ENCODE assay signal across 9 cellular contexts in the genomic region with DNA sequence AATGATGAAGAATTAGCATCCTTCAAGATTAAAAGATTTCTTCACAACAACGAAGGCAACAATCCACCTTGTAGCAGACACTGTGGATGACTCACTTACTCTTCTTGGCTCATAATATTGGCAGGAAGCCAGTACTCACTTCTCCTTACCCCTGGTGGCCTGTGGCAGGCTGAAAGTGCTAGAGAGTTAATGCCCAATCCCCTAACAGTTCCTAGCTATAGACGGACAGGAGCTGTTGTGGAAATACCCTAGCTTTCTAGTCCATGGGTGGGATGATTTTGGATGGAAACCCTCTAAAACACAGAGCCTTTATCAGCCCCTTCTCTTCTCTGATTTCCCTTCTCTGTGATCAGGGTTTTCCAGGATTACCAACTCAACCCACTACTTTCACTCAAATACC.
A peak's percentile ranks its signal among the peaks of the same experiment; 100 is the strongest.
DNase-seq lines count a peak whose midpoint lies in the region; ATAC-seq and TF ChIP-seq lines count a peak whose summit lies in the region.
"Had no signal": no experiment of that assay in that cellular context is flagged by ENCODE, and none has a peak within 500 bp of the region (broad histone marks: within the 10 kb centered on the region; RNA-seq: fewer than 3 reads in every experiment).

No MANE protein-coding gene starts in this region.

- no peaks in the 10 kb centered on the region for H3K4me1 Mint-ChIP-seq in CD8-positive, alpha-beta T cell (ENCODE audit: low read depth)
- H3K4me1 Mint-ChIP-seq in H9, result no peaks in the 10 kb centered on the region

- no peaks in the 10 kb centered on the region for H4K20me1 ChIP-seq in H9 (ENCODE audit: control insufficient read depth, insufficient read depth, insufficient read length)

- no peak overlapping the region for H3K4me3 ChIP-seq in CD8-positive, alpha-beta T cell (ENCODE audit: low read depth, low read length)

- no peak for DNase-seq in CD8-positive, alpha-beta T cell
- peak; percentile 91 for DNase-seq in MV-4-11 (lab: John Stamatoyannopoulos, UW)
- peak; percentile 90 for DNase-seq in SKM-1 (lab: John Stamatoyannopoulos, UW; ENCODE audit: unreplicated experiment)
- peak; percentile 14 for DNase-seq in iPS-NIHi11 (ENCODE audit: low spot score)
- no peak for DNase-seq in activated gamma-delta T cell (lab: John Stamatoyannopoulos, UW)
- DNase-seq in H9, result no peak

- no peak overlapping the region for H4K91ac ChIP-seq in H9 (ENCODE audit: insufficient read length, low read depth, low read length)

- H3K36me3 ChIP-seq in CD8-positive, alpha-beta T cell (ENCODE audit: insufficient read depth, low read length), result no peaks in the 10 kb centered on the region

- H3K23me2 ChIP-seq in H9 (ENCODE audit: insufficient read length, low read depth, low read length, poor library complexity, severe bottlenecking), result no peaks in the 10 kb centered on the region

- peak; percentile 55 for ATAC-seq in CD8-positive, alpha-beta T cell
- ATAC-seq in GM18517 (IDR thresholded peaks at IDR 0.05; ENCODE audit: unreplicated experiment) (peak; percentile 100), HG02763 (IDR thresholded peaks at IDR 0.05; ENCODE audit: unreplicated experiment) (peak; percentile 100)

- H3K27me3 ChIP-seq in CD8-positive, alpha-beta T cell (ENCODE audit: insufficient read depth, low read length), result no peaks in the 10 kb centered on the region
- no peaks in the 10 kb centered on the region for H3K27me3 ChIP-seq in H9 (ENCODE audit: insufficient read depth, low read length)

- H3K9me3 Mint-ChIP-seq in CD8-positive, alpha-beta T cell, result peaks cover 5% of the 10 kb centered on the region
- no peaks in the 10 kb centered on the region; a peak in 1 of 5 replicates for H3K9me3 Mint-ChIP-seq in H9
- H3K9me3 Mint-ChIP-seq: IgD-negative memory B cell had no signal

- H3K27me3 Mint-ChIP-seq in CD8-positive, alpha-beta T cell (ENCODE audit: low read depth), result peaks cover 2% of the 10 kb centered on the region
- no peaks in the 10 kb centered on the region for H3K27me3 Mint-ChIP-seq in H9 (ENCODE audit: low read depth)
- H3K27me3 Mint-ChIP-seq: IgD-negative memory B cell had no signal

- H3K23ac ChIP-seq in H9 (ENCODE audit: insufficient read length, low read depth, low read length), result no peak overlapping the region

- POLR2A ChIA-PET in CD8-positive, alpha-beta T cell (lab: Charles Lee), result no interaction called here

- H3K79me1 ChIP-seq in H9 (ENCODE audit: insufficient read depth, low read depth, low read length, poor library complexity, severe bottlenecking), result no peaks in the 10 kb centered on the region

- H3K9ac ChIP-seq in H9 (ENCODE audit: extremely low read depth, insufficient read length, low read length), result no peak overlapping the region

- WGBS in H9 (ENCODE audit: extremely low coverage, insufficient read length, low lambda C conversion rate), result no CpG with 5 or more reads among the region's 2 CpGs

- no peak overlapping the region for H3K18ac ChIP-seq in H9 (ENCODE audit: insufficient read length, low read depth, low read length)

- H3K4me2 ChIP-seq in H9 (ENCODE audit: insufficient read depth, insufficient read length, low read length), result no peak overlapping the region

- H2BK5ac ChIP-seq in H9 (ENCODE audit: insufficient read length, low read length), result no peak overlapping the region

- no peak overlapping the region for H3K56ac ChIP-seq in H9 (ENCODE audit: insufficient read length, low read depth, low read length)

- H2BK120ac ChIP-seq in H9 (ENCODE audit: low read depth, low read length, poor library complexity, severe bottlenecking), result no peak overlapping the region

- H3K4me1 ChIP-seq in CD8-positive, alpha-beta T cell (ENCODE audit: insufficient read depth, low read length), result no peaks in the 10 kb centered on the region
- H3K4me1 ChIP-seq in H9 (ENCODE audit: insufficient read depth, low read length), result no peaks in the 10 kb centered on the region

- no peak overlapping the region for H4K8ac ChIP-seq in H9 (replicated peaks; ENCODE audit: insufficient read length, low read depth, low read length)

- no peak for TF ChIP-seq CTCF in CD8-positive, alpha-beta T cell (IDR thresholded peaks at IDR 0.05)
- TF ChIP-seq CTCF in H9 (conservative IDR thresholded peaks at IDR 0.05), result no peak

- H3K27ac Mint-ChIP-seq in CD8-positive, alpha-beta T cell, result no peak overlapping the region
- H3K27ac Mint-ChIP-seq in H9, result no peak overlapping the region

- no peak overlapping the region for H3T11ph ChIP-seq in H9 (ENCODE audit: low read length)

- no peak overlapping the region for H2BK12ac ChIP-seq in H9 (ENCODE audit: insufficient read length, low read depth, low read length)

- H3K79me2 ChIP-seq in H9 (ENCODE audit: insufficient read depth, low read length), result no peaks in the 10 kb centered on the region

- CTCF ChIA-PET in CD8-positive, alpha-beta T cell (lab: Charles Lee), result no interaction called here

- H2AK5ac ChIP-seq in H9 (ENCODE audit: insufficient read length, low read length), result no peak overlapping the region

- no peak overlapping the region for H3K14ac ChIP-seq in H9 (ENCODE audit: insufficient read depth, low read length)

- H2BK15ac ChIP-seq in H9 (ENCODE audit: low read depth, low read length), result no peak overlapping the region

- H4K5ac ChIP-seq in H9 (ENCODE audit: insufficient read length, low read depth, low read length), result no peak overlapping the region

- no peak overlapping the region for H3K27ac ChIP-seq in CD8-positive, alpha-beta T cell (ENCODE audit: low read depth, low read length)
- H3K27ac ChIP-seq in H9 (ENCODE audit: insufficient read length, low read depth, low read length), result no peak overlapping the region

- intact Hi-C loops in CD8-positive, alpha-beta T cell (cut with DNase I, micrococcal nuclease), result no loop called here

- H2BK20ac ChIP-seq in H9 (ENCODE audit: low read depth, low read length, poor library complexity, severe bottlenecking), result no peak overlapping the region

- peaks cover 2% of the 10 kb centered on the region for H3K36me3 Mint-ChIP-seq in CD8-positive, alpha-beta T cell
- H3K36me3 Mint-ChIP-seq in H9 (ENCODE audit: insufficient read depth in 1 of 3, low read depth in 3 of 3), result no peaks in the 10 kb centered on the region; a peak in 1 of 7 replicates
- H3K36me3 Mint-ChIP-seq: IgD-negative memory B cell had no signal

- H3K9me3 ChIP-seq in CD8-positive, alpha-beta T cell (ENCODE audit: low read length), result no peaks in the 10 kb centered on the region
- no peaks in the 10 kb centered on the region for H3K9me3 ChIP-seq in H9 (ENCODE audit: control insufficient read depth, low read depth, low read length)

- H2AFZ ChIP-seq in H9 (ENCODE audit: low read length), result no peak overlapping the region

- H3K4ac ChIP-seq in H9 (ENCODE audit: low read depth, low read length), result no peak overlapping the region

- H3K4me3 Mint-ChIP-seq in CD8-positive, alpha-beta T cell, result no peak overlapping the region
- no peak overlapping the region for H3K4me3 Mint-ChIP-seq in H9

Comparison
In these comparisons a context has a peak if more than half of its experiments do, and no peak if none do; other contexts are left out.
1. DNase-seq: peak in MV-4-11 (single experiment), SKM-1 (single experiment) and iPS-NIHi11 (single experiment); none in CD8-positive, alpha-beta T cell (0 of 7), activated gamma-delta T cell (single experiment) and H9 (single experiment).
2. Peak in every context shown above with its lines, with median percentiles within 50 percentile points of each other: ATAC-seq.